9 cellular contexts compared by ENCODE assay signal in genomic region chr20:40966103-40966502, GRCh38.
DNase-seq lines count a peak whose midpoint lies in the region; ATAC-seq and TF ChIP-seq lines count a peak whose summit lies in the region.
"Had no signal": no experiment of that assay in that cellular context is flagged by ENCODE, and none has a peak within 500 bp of the region (broad histone marks: within the 10 kb centered on the region; RNA-seq: fewer than 3 reads in every experiment).

No MANE protein-coding gene starts in this region.

- DNase-seq in Calu3 (no peak), SK-N-DZ (ENCODE audit: low spot score) (peak; percentile 52), islet precursor cell (peak; percentile 53), NCI-H345 treated with DMSO at 0.1 percent for 48 hours (lab: John Stamatoyannopoulos, UW; ENCODE audit: unreplicated experiment) (no peak)
- DNase-seq in stimulated activated naive CD8-positive, alpha-beta T cell treated with anti-CD3 and anti-CD28 coated beads, Interleukin-15, amount 100 ng/mL, for 72 hours = no peak
- DNase-seq: NCI-H774 had no signal

- CTCF ChIA-PET in Calu3 (lab: Charles Lee) = interaction anchor here (0.8 to 1.0 kb wide), 3 partner anchors 13 to 169 kb away, joined by 3 to 5 read pairs (median 3); no protein-coding TSS in a partner anchor

- peak; percentile 75 for TF ChIP-seq CTCF in Calu3 (IDR thresholded peaks at IDR 0.05; ENCODE audit: unreplicated experiment)

- H3K4me3 Mint-ChIP-seq in Calu3 (ENCODE audit: low read depth, unreplicated experiment) = no peak overlapping the region
- no peak overlapping the region for H3K4me3 Mint-ChIP-seq in stimulated activated naive CD8-positive, alpha-beta T cell treated with anti-CD3 and anti-CD28 coated beads, Interleukin-15, amount 100 ng/mL, for 72 hours

- intact Hi-C loops in Calu3 (cut with micrococcal nuclease; ENCODE audit: unreplicated experiment) = no loop called here

- no TSS peak for BruUV-seq in Calu3 (replicated peaks; lab: Mats Ljungman, UMichigan)

- ATAC-seq in GM19468 (IDR thresholded peaks at IDR 0.05; ENCODE audit: extremely low read depth, unreplicated experiment) (peak; percentile 28), GM21447 (IDR thresholded peaks at IDR 0.05; ENCODE audit: unreplicated experiment) (no peak), GM21515 (IDR thresholded peaks at IDR 0.05; ENCODE audit: unreplicated experiment) (no peak)
- ATAC-seq in stimulated activated naive CD8-positive, alpha-beta T cell treated with anti-CD3 and anti-CD28 coated beads, Interleukin-15, amount 100 ng/mL, for 72 hours = no peak

- no peaks in the 10 kb centered on the region for H3K9me3 Mint-ChIP-seq in Calu3 (ENCODE audit: low read depth, unreplicated experiment)
- H3K9me3 Mint-ChIP-seq in stimulated activated naive CD8-positive, alpha-beta T cell treated with anti-CD3 and anti-CD28 coated beads, Interleukin-15, amount 100 ng/mL, for 72 hours = no peaks in the 10 kb centered on the region

- peaks cover 4% of the 10 kb centered on the region for H3K36me3 Mint-ChIP-seq in Calu3 (ENCODE audit: insufficient read depth, unreplicated experiment)

- H3K27me3 Mint-ChIP-seq in Calu3 (ENCODE audit: unreplicated experiment) = peaks cover 18% of the 10 kb centered on the region
- H3K27me3 Mint-ChIP-seq in stimulated activated naive CD8-positive, alpha-beta T cell treated with anti-CD3 and anti-CD28 coated beads, Interleukin-15, amount 100 ng/mL, for 72 hours = peaks cover 21% of the 10 kb centered on the region

- H3K27ac Mint-ChIP-seq in Calu3 (ENCODE audit: unreplicated experiment) = no peak overlapping the region
- H3K27ac Mint-ChIP-seq in stimulated activated naive CD8-positive, alpha-beta T cell treated with anti-CD3 and anti-CD28 coated beads, Interleukin-15, amount 100 ng/mL, for 72 hours = no peak overlapping the region

- peaks cover 7% of the 10 kb centered on the region for H3K4me1 Mint-ChIP-seq in Calu3 (ENCODE audit: low read depth, unreplicated experiment)
- peaks cover 28% of the 10 kb centered on the region for H3K4me1 Mint-ChIP-seq in stimulated activated naive CD8-positive, alpha-beta T cell treated with anti-CD3 and anti-CD28 coated beads, Interleukin-15, amount 100 ng/mL, for 72 hours

Comparison
In these comparisons a context has a peak if more than half of its experiments do, and no peak if none do; other contexts are left out.
1. DNase-seq: peak in SK-N-DZ (single experiment) and islet precursor cell (single experiment); none in Calu3 (single experiment), NCI-H345 treated with DMSO at 0.1 percent for 48 hours (single experiment) and stimulated activated naive CD8-positive, alpha-beta T cell treated with anti-CD3 and anti-CD28 coated beads, Interleukin-15, amount 100 ng/mL, for 72 hours (0 of 2).